8 cellular contexts compared by ENCODE assay signal in genomic region chr12:14774944-14775651, GRCh38.
DNase-seq lines count a peak whose midpoint lies in the region; TF ChIP-seq lines count a peak whose summit lies in the region.

No MANE protein-coding gene starts in this region.

- no peaks in the 10 kb centered on the region for H3K36me3 ChIP-seq in neutrophil

- H3K4me1 Mint-ChIP-seq in activated naive CD4-positive, alpha-beta T cell treated with anti-CD3 and anti-CD28 coated beads, Interleukin-2, amount 10 ng/mL, durations not matched to agents 7 days and 5 days = peaks cover 52% of the 10 kb centered on the region

- no peaks in the 10 kb centered on the region for H3K9me3 Mint-ChIP-seq in activated naive CD4-positive, alpha-beta T cell treated with anti-CD3 and anti-CD28 coated beads, Interleukin-2, amount 10 ng/mL, durations not matched to agents 7 days and 5 days

- peak; percentile 53 for DNase-seq in ELF-1 (ENCODE audit: low read depth, low spot score)
- peak; percentile 44 to 70 for DNase-seq in NOMO-1 (lab: John Stamatoyannopoulos, UW; ENCODE audit: unreplicated experiment in 2 of 2)
- peak; percentile 47 for DNase-seq in activated naive CD4-positive, alpha-beta T cell treated with anti-CD3 and anti-CD28 coated beads, Interleukin-2, amount 10 ng/mL, durations not matched to agents 7 days and 5 days
- peak; percentile 42 for DNase-seq in glomerular visceral epithelial cell (ENCODE audit: extremely low spot score)
- no peak for DNase-seq in NCI-H1092 treated with DMSO at 0.1 percent for 48 hours (lab: John Stamatoyannopoulos, UW)
- no peak for DNase-seq in NCI-H1694 (lab: John Stamatoyannopoulos, UW)
- DNase-seq in middle frontal gyrus (ENCODE audit: extremely low spot score, low spot score) = no peak

- H3K27ac ChIP-seq in neutrophil = peak overlapping the region; percentile 79

- peaks cover 23% of the 10 kb centered on the region for H3K36me3 Mint-ChIP-seq in activated naive CD4-positive, alpha-beta T cell treated with anti-CD3 and anti-CD28 coated beads, Interleukin-2, amount 10 ng/mL, durations not matched to agents 7 days and 5 days

- H3K27ac Mint-ChIP-seq in activated naive CD4-positive, alpha-beta T cell treated with anti-CD3 and anti-CD28 coated beads, Interleukin-2, amount 10 ng/mL, durations not matched to agents 7 days and 5 days = peak overlapping the region; percentile 93

- no peaks in the 10 kb centered on the region for H3K9me3 ChIP-seq in neutrophil

- peaks cover 40 to 43% of the 10 kb centered on the region in 2 experiments for H3K4me1 ChIP-seq in neutrophil (ENCODE audit: control insufficient read depth in 1 of 2, insufficient read depth in 1 of 2, low read depth in 1 of 2, low read length in 1 of 2)

- peak overlapping the region; percentile 69 to 83 for H3K4me3 ChIP-seq in neutrophil (ENCODE audit: low read depth in 1 of 2, low read length in 1 of 2)

- no peak for TF ChIP-seq CTCF in neutrophil (IDR thresholded peaks at IDR 0.05)

- peak overlapping the region; percentile 97 for H3K4me3 Mint-ChIP-seq in activated naive CD4-positive, alpha-beta T cell treated with anti-CD3 and anti-CD28 coated beads, Interleukin-2, amount 10 ng/mL, durations not matched to agents 7 days and 5 days

- H3K27me3 Mint-ChIP-seq in activated naive CD4-positive, alpha-beta T cell treated with anti-CD3 and anti-CD28 coated beads, Interleukin-2, amount 10 ng/mL, durations not matched to agents 7 days and 5 days = peaks cover 13% of the 10 kb centered on the region

- CTCF ChIA-PET in activated naive CD4-positive, alpha-beta T cell treated with anti-CD3 and anti-CD28 coated beads, Interleukin-2, amount 10 ng/mL, durations not matched to agents 7 days and 5 days (lab: Charles Lee) = interaction anchor here (0.9 to 2.1 kb wide), 4 partner anchors 25 to 220 kb away, joined by 3 to 8 read pairs (median 3); no protein-coding TSS in a partner anchor

- peaks cover 52% of the 10 kb centered on the region for H3K27me3 ChIP-seq in neutrophil

Comparison
In these comparisons a context has a peak if more than half of its experiments do, and no peak if none do; other contexts are left out.
1. DNase-seq: peak in ELF-1 (single experiment), NOMO-1 (2 of 2), activated naive CD4-positive, alpha-beta T cell treated with anti-CD3 and anti-CD28 coated beads, Interleukin-2, amount 10 ng/mL, durations not matched to agents 7 days and 5 days (single experiment) and glomerular visceral epithelial cell (single experiment); none in NCI-H1092 treated with DMSO at 0.1 percent for 48 hours (single experiment), NCI-H1694 (single experiment) and middle frontal gyrus (single experiment).